In genomic region chr20:10239954-10240353, GRCh38 we compare ENCODE assay signal across 1 cellular context.
TF ChIP-seq lines count a peak whose summit lies in the region.

No MANE protein-coding gene starts in this region.

TF ChIP-seq in HepG2, 621 proteins besides CTCF, POLR2A, EP300 and RAD21 (continued from another document and continues in another):
- TF ChIP-seq ZNF574 (CRISPR knock-in tag; IDR thresholded peaks at IDR 0.05): 0 out of 2 replicates have a peak, but pooled peaks have one; percentile 40
- no peak for TF ChIP-seq ZNF138 (CRISPR knock-in tag; IDR thresholded peaks at IDR 0.05; ENCODE audit: low read depth)
- TF ChIP-seq KLF12 (CRISPR knock-in tag; IDR thresholded peaks at IDR 0.05; ENCODE audit: borderline replicate concordance): no peak
- TF ChIP-seq ZKSCAN8 (CRISPR knock-in tag; IDR thresholded peaks at IDR 0.05; ENCODE audit: borderline replicate concordance): no peak
- TF ChIP-seq ATF4 (CRISPR knock-in tag; IDR thresholded peaks at IDR 0.05): peak in 1 of 2 experiments; percentile 94; a peak in 2 of 4 replicates
- TF ChIP-seq GFI1 (CRISPR knock-in tag; IDR thresholded peaks at IDR 0.05; ENCODE audit: borderline replicate concordance): no peak
- TF ChIP-seq KDM3A (CRISPR knock-in tag; IDR thresholded peaks at IDR 0.05; ENCODE audit: low read depth): 0 out of 2 replicates have a peak, but pooled peaks have one; percentile 40
- TF ChIP-seq AHDC1 (CRISPR knock-in tag; IDR thresholded peaks at IDR 0.05; ENCODE audit: borderline replicate concordance): peak; percentile 49; the same call in 1 of the 2 replicates
- peak; percentile 41; the same call in 1 of the 2 replicates for TF ChIP-seq ATF3 (CRISPR knock-in tag; IDR thresholded peaks at IDR 0.05)
- peak; percentile 41; the same call in 1 of the 2 replicates for TF ChIP-seq THAP11 (CRISPR knock-in tag; IDR thresholded peaks at IDR 0.05)
- TF ChIP-seq PAXIP1 (CRISPR knock-in tag; conservative IDR thresholded peaks at IDR 0.05): no peak
- TF ChIP-seq RERE (CRISPR knock-in tag; IDR thresholded peaks at IDR 0.05; ENCODE audit: low read depth): no peak
- TF ChIP-seq CCDC6 (CRISPR knock-in tag; IDR thresholded peaks at IDR 0.05): no peak
- no peak for TF ChIP-seq ATF6 (CRISPR knock-in tag; conservative IDR thresholded peaks at IDR 0.05)
- TF ChIP-seq ATM (IDR thresholded peaks at IDR 0.05; ENCODE audit: borderline replicate concordance): no peak
- no peak for TF ChIP-seq REL (CRISPR knock-in tag; conservative IDR thresholded peaks at IDR 0.05)
- TF ChIP-seq SP140L (CRISPR knock-in tag; IDR thresholded peaks at IDR 0.05; ENCODE audit: borderline replicate concordance): no peak
- TF ChIP-seq MXI1 (IDR thresholded peaks at IDR 0.05; ENCODE audit: borderline replicate concordance, low read depth, low read length): 0 out of 3 replicates have a peak, but pooled peaks have one; percentile 14
- TF ChIP-seq KLF9 (CRISPR knock-in tag; IDR thresholded peaks at IDR 0.05; ENCODE audit: low read depth): no peak
- TF ChIP-seq SIX4 (CRISPR knock-in tag; IDR thresholded peaks at IDR 0.05): no peak
- no peak for TF ChIP-seq CBFB (CRISPR knock-in tag; IDR thresholded peaks at IDR 0.05)
- no peak for TF ChIP-seq ZBTB4 (CRISPR knock-in tag; IDR thresholded peaks at IDR 0.05; ENCODE audit: borderline replicate concordance)
- peak; percentile 69 for TF ChIP-seq RARA (CRISPR knock-in tag; IDR thresholded peaks at IDR 0.05)
- no peak for TF ChIP-seq CENPBD1 (CRISPR knock-in tag; IDR thresholded peaks at IDR 0.05; ENCODE audit: borderline replicate concordance, low read depth)
- TF ChIP-seq HES4 (CRISPR knock-in tag; IDR thresholded peaks at IDR 0.05; ENCODE audit: borderline replicate concordance): no peak
- no peak for TF ChIP-seq YY1 (IDR thresholded peaks at IDR 0.05; ENCODE audit: insufficient read depth, insufficient replicate concordance, low read depth, low read length)
- TF ChIP-seq NCOA2 (CRISPR knock-in tag; IDR thresholded peaks at IDR 0.05): peak; percentile 36; the same call in 1 of the 2 replicates
- no peak for TF ChIP-seq ZBTB1 (CRISPR knock-in tag; IDR thresholded peaks at IDR 0.05; ENCODE audit: borderline replicate concordance)
- no peak for TF ChIP-seq ZFP82 (CRISPR knock-in tag; IDR thresholded peaks at IDR 0.05; ENCODE audit: borderline replicate concordance)
